Comparison of ENCODE assay signal across 9 cellular contexts in the genomic region with DNA sequence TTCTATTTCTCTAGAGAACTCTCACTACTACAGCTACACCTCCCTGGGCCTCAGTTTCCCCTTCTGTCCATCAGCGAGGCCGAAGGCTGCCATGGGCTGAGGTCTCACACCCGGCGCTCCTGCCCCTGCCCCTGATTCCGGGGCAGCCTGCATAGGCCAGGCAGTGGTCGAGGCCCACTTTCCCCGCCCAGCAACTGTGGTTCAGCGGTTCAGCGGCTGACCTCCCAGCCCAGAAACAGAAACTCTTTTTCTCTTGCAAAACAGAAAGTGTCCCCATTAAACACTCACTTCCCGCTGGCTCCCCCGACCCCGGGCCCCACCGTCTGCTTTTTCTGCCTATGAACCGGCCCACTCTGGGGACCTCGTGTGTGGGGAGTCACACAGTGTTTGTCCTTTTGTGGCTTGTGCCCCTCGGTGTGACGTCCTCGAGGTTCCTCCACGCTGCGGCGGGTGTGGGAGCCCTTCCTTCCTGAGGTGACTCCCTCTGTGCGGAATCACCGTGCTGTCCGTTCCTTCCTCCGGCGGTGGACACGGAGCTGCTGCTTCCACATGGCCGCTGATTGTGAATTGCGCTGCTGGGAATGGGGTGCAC. TPM values are rescaled to one million over a fixed set of nuclear protein-coding genes. Genes with fewer than 3 reads are reported as not detected.
DNase-seq lines count a peak whose midpoint lies in the region; ATAC-seq, FAIRE-seq and TF ChIP-seq lines count a peak whose summit lies in the region.
"Had no signal": no experiment of that assay in that cellular context is flagged by ENCODE, and none has a peak within 500 bp of the region (broad histone marks: within the 10 kb centered on the region; RNA-seq: fewer than 3 reads in every experiment).

No MANE protein-coding gene starts in this region.

- 3% methylated on average over 29 of the region's 29 CpGs for WGBS in GM12878 (ENCODE audit: insufficient coverage, insufficient replicate concordance, low lambda C conversion rate, missing lambda C conversion rate)

- POLR2A ChIA-PET in GM12878 (lab: Charles Lee), result no interaction called here

- peak overlapping the region; percentile 44 for H3K9ac ChIP-seq in GM12878 (ENCODE audit: control insufficient read depth, insufficient read depth, low read length)

- H3K27me3 Mint-ChIP-seq in natural killer cell (ENCODE audit: low read depth in 2 of 2), result peaks cover 21 to 22% of the 10 kb centered on the region in 2 donors

- RAD21 ChIA-PET in GM12878 (lab: Charles Lee; ENCODE audit: unreplicated experiment), result interaction anchor here (1.5 kb wide), 1 partner anchor 80 kb away, joined by 3 read pairs; no protein-coding TSS in a partner anchor

- TF ChIP-seq EP300 in GM12878 (IDR thresholded peaks at IDR 0.05; ENCODE audit: borderline replicate concordance in 1 of 2, control insufficient read depth in 1 of 2, low read depth in 2 of 2, low read length in 2 of 2), result no peak; a peak in 2 of 4 replicates

- H3K4me3 ChIP-seq in GM12878, result peak overlapping the region; percentile 43; the same call in 1 of the 2 replicates

- CTCF ChIA-PET in GM12878 (lab: Yijun Ruan, JAX), result no interaction called here

- H3K4me3 Mint-ChIP-seq in natural killer cell, result peak overlapping the region; percentile 93

- intact Hi-C loops in GM12878 (cut with micrococcal nuclease; ENCODE audit: unreplicated experiment), result loop anchor here (5.0 to 10.0 kb wide), 2 partner anchors 40 to 108 kb away; a partner anchor contains a TSS
- intact Hi-C loops in natural killer cell (cut with micrococcal nuclease), result loop anchor here (2.0 kb wide), 1 partner anchor 80 kb away; no protein-coding TSS in a partner anchor

- TF ChIP-seq POLR2A in GM12878 (IDR thresholded peaks at IDR 0.05; ENCODE audit: low read depth, low read length), result peak; percentile 40; the same call in 1 of the 2 replicates

- FAIRE-seq in GM12878 (lab: Jason Lieb, UNC), result peak; percentile 7
- FAIRE-seq: colon had no signal

- peaks cover 23% of the 10 kb centered on the region for H3K4me1 ChIP-seq in GM12878 (ENCODE audit: control insufficient read depth, insufficient read depth, low read length)

- H3K79me2 ChIP-seq in GM12878 (ENCODE audit: control insufficient read depth, insufficient read depth, low read length), result no peaks in the 10 kb centered on the region

- peaks cover 46 to 47% of the 10 kb centered on the region in 2 donors for H3K4me1 Mint-ChIP-seq in natural killer cell

- peak overlapping the region; percentile 58; the same call in 1 of the 2 replicates for H3K27ac ChIP-seq in GM12878 (ENCODE audit: control insufficient read depth, insufficient read depth)

- peak; percentile 54 for ATAC-seq in GM19023 (IDR thresholded peaks at IDR 0.05; ENCODE audit: unreplicated experiment)
- ATAC-seq in GM12878, result peak; percentile 80
- ATAC-seq in natural killer cell, result peak; percentile 66 to 78 (median 71)

- no peaks in the 10 kb centered on the region for H3K9me3 Mint-ChIP-seq in natural killer cell

- no peak for TF ChIP-seq RAD21 in GM12878 (IDR thresholded peaks at IDR 0.05; ENCODE audit: insufficient read depth, low read depth, low read length)

- DNase-seq in NOMO-1 treated with DMSO at 0.1 percent for 48 hours (lab: John Stamatoyannopoulos, UW; ENCODE audit: unreplicated experiment) (peak; percentile 80), GM12878 (ENCODE audit: low read depth, low spot score) (no peak), natural killer cell (peak; percentile 61), SW480 (ENCODE audit: low spot score) (no peak), SW 1271 (lab: John Stamatoyannopoulos, UW) (no peak), AG08395 (ENCODE audit: low spot score) (no peak), COR-L47 (lab: John Stamatoyannopoulos, UW) (no peak)

- H3K36me3 ChIP-seq in GM12878 (ENCODE audit: control insufficient read depth in 2 of 2, insufficient read depth in 2 of 2, low read length in 1 of 2), result no peaks in the 10 kb centered on the region

- no peaks in the 10 kb centered on the region; a peak in 1 of 4 replicates for H3K27me3 ChIP-seq in GM12878 (replicated peaks in 1 of 2; ENCODE audit: control insufficient read depth in 2 of 2, insufficient read depth in 2 of 2, low read length in 1 of 2)

- no peaks in the 10 kb centered on the region for H4K20me1 ChIP-seq in GM12878 (ENCODE audit: control insufficient read depth, insufficient read depth)

- no peaks in the 10 kb centered on the region for H3K9me3 ChIP-seq in GM12878 (replicated peaks; ENCODE audit: control insufficient read depth, insufficient read depth, low read length)

- peak overlapping the region; percentile 96 for H3K4me2 ChIP-seq in GM12878 (ENCODE audit: control insufficient read depth, insufficient read depth)

- H2AFZ ChIP-seq in GM12878 (ENCODE audit: control insufficient read depth, low read depth, low read length), result peak overlapping the region; percentile 89

- BruUV-seq in GM12878 (replicated peaks; lab: Mats Ljungman, UMichigan), result no TSS peak

- no peaks in the 10 kb centered on the region for H3K36me3 Mint-ChIP-seq in natural killer cell

- TF ChIP-seq CTCF in GM12878 (IDR thresholded peaks at IDR 0.05 in 2 of 3, conservative IDR thresholded peaks at IDR 0.05 in 1 of 3; ENCODE audit: control insufficient read depth in 2 of 3, extremely low read depth in 1 of 3, insufficient read depth in 1 of 3, low read depth in 3 of 3, low read length in 3 of 3) (no peak), natural killer cell (IDR thresholded peaks at IDR 0.05) (no peak)

- SMC1A ChIA-PET in GM12878 (lab: Charles Lee; ENCODE audit: uncharacterized antibody, unreplicated experiment), result no interaction called here

- H3K27ac Mint-ChIP-seq in natural killer cell, result peak overlapping the region; percentile 92

- in situ Hi-C loops in GM12878 (cut with MboI), result no loop called here

TF ChIP-seq in GM12878, 131 proteins besides CTCF, POLR2A, EP300 and RAD21 (continues in another document):
- TF ChIP-seq ZNF384 (IDR thresholded peaks at IDR 0.05; ENCODE audit: borderline replicate concordance, low read depth, low read length) (no peak), BHLHE40 (IDR thresholded peaks at IDR 0.05; ENCODE audit: borderline replicate concordance in 1 of 2, low read depth in 2 of 2, low read length in 1 of 2) (peak; percentile 32 to 56; a peak in 1 of 4 replicates)

RNA-seq across cellular contexts. Expression of a gene that starts 16.0 kb away (rescaled TPM):
- total RNA-seq in GM12878 (2013; cell fraction: nucleolus; rRNA removed), result 10.1 and 11.8 TPM in 2 replicates
- total RNA-seq in GM12878 (2014; rRNA removed), result 3.7 and 3.9 TPM in 2 replicates
- 1.1 and 1.5 TPM in 2 replicates for total RNA-seq in GM12878 (2014; rRNA removed; fragmentation: Illumina TruSeq; extraction: Trizol)
- 3.6 and 4.0 TPM in 2 replicates for total RNA-seq in GM12878 (2021)
- 1.2 TPM for polyA plus RNA-seq in GM12878 (2011; ENCODE audit: low read depth)
- polyA plus RNA-seq in GM12878 (2011; rRNA removed), result 3.8 and 6.4 TPM in 2 replicates
- polyA plus RNA-seq in GM12878 (2011; cell fraction: cytosol; rRNA removed), result 11.9 and 20.2 TPM in 2 replicates
- polyA plus RNA-seq in GM12878 (2011; cell fraction: nucleus; rRNA removed), result 23.7 and 25.2 TPM in 2 replicates
- polyA plus RNA-seq in GM12878 (2012), result 5.5 and 7.3 TPM in 2 replicates
- 0.62 TPM in 1 of 2 replicates, not detected in the other for polyA plus RNA-seq in GM12878 (2014; fragmentation: Illumina TruSeq; extraction: Trizol)
- not detected for polyA plus RNA-seq in GM12878 (2014; fragmentation: Nextera tagmentation; extraction: Ambion mirVana)
- 4.2 and 4.6 TPM in 2 replicates for polyA plus RNA-seq in GM12878 (2014; rRNA removed)
- 1 to 10 TPM; 1.4 to 1.9 TPM for polyA plus RNA-seq in GM12878 (2016; fragmentation: Nextera tagmentation; extraction: Ambion mirVana)
- 2.3 and 12.1 TPM in 2 replicates for polyA minus RNA-seq in GM12878 (2011; rRNA and poly(A)+ RNA removed)
- polyA minus RNA-seq in GM12878 (2011; cell fraction: cytosol; rRNA and poly(A)+ RNA removed), result 5.8 and 7.2 TPM in 2 replicates
- polyA minus RNA-seq in GM12878 (2011; cell fraction: nucleus; rRNA and poly(A)+ RNA removed), result 3.0 and 4.2 TPM in 2 replicates
- total RNA-seq in natural killer cell, result under 1 TPM in 1 of 3 donors, not detected in 2; 0.45 TPM

RNA-seq across cellular contexts. Expression of a gene that starts 26.8 kb away (rescaled TPM):
- not detected in 2 replicates for total RNA-seq in GM12878 (2013; cell fraction: nucleolus; rRNA removed)
- total RNA-seq in GM12878 (2014; rRNA removed) (not detected in 2 replicates), GM12878 (2014; rRNA removed; fragmentation: Illumina TruSeq; extraction: Trizol) (not detected in 2 replicates), GM12878 (2021) (not detected in 2 replicates), natural killer cell (1 to 10 TPM in 1 of 3 donors, under 1 TPM in 2; 0.47 to 1.7 (median 0.68) TPM)
- polyA plus RNA-seq in GM12878 (2011; ENCODE audit: low read depth), result not detected
- polyA plus RNA-seq in GM12878 (2011; rRNA removed) (not detected in 2 replicates), GM12878 (2014; fragmentation: Illumina TruSeq; extraction: Trizol) (not detected in 2 replicates), GM12878 (2014; fragmentation: Nextera tagmentation; extraction: Ambion mirVana) (not detected), GM12878 (2014; rRNA removed) (0.05 TPM in 1 of 2 replicates, not detected in the other), GM12878 (2016; fragmentation: Nextera tagmentation; extraction: Ambion mirVana) (not detected)
- not detected in 2 replicates for polyA plus RNA-seq in GM12878 (2011; cell fraction: cytosol; rRNA removed)
- 0.07 and 0.09 TPM in 2 replicates for polyA plus RNA-seq in GM12878 (2011; cell fraction: nucleus; rRNA removed)
- 0.15 and 0.17 TPM in 2 replicates for polyA plus RNA-seq in GM12878 (2012)
- not detected in 2 replicates for polyA minus RNA-seq in GM12878 (2011; rRNA and poly(A)+ RNA removed)
- not detected in 2 replicates for polyA minus RNA-seq in GM12878 (2011; cell fraction: cytosol; rRNA and poly(A)+ RNA removed)
- not detected in 2 replicates for polyA minus RNA-seq in GM12878 (2011; cell fraction: nucleus; rRNA and poly(A)+ RNA removed)

RNA-seq across cellular contexts. Expression of a gene that starts 33.7 kb away (rescaled TPM):
- 1.1 and 1.3 TPM in 2 replicates for total RNA-seq in GM12878 (2013; cell fraction: nucleolus; rRNA removed)
- total RNA-seq in GM12878 (2014; rRNA removed), result 0.05 and 0.06 TPM in 2 replicates
- total RNA-seq in GM12878 (2014; rRNA removed; fragmentation: Illumina TruSeq; extraction: Trizol), result 0.05 TPM in 1 of 2 replicates, not detected in the other
- total RNA-seq in GM12878 (2021), result 0.28 and 0.98 TPM in 2 replicates
- polyA plus RNA-seq in GM12878 (2011; ENCODE audit: low read depth), result not detected
- not detected in 2 replicates for polyA plus RNA-seq in GM12878 (2011; rRNA removed)
- 0.06 and 0.12 TPM in 2 replicates for polyA plus RNA-seq in GM12878 (2011; cell fraction: cytosol; rRNA removed)
- polyA plus RNA-seq in GM12878 (2011; cell fraction: nucleus; rRNA removed), result 0.24 and 0.32 TPM in 2 replicates
- polyA plus RNA-seq in GM12878 (2012), result 0.31 and 0.56 TPM in 2 replicates
- 0.01 TPM in 1 of 2 replicates, not detected in the other for polyA plus RNA-seq in GM12878 (2014; fragmentation: Illumina TruSeq; extraction: Trizol)
- not detected for polyA plus RNA-seq in GM12878 (2014; fragmentation: Nextera tagmentation; extraction: Ambion mirVana)
- polyA plus RNA-seq in GM12878 (2014; rRNA removed), result 0.08 and 0.14 TPM in 2 replicates
- polyA plus RNA-seq in GM12878 (2016; fragmentation: Nextera tagmentation; extraction: Ambion mirVana), result under 1 TPM in 1 of 2 experiments, not detected in 1; 0.23 TPM
- 0.05 TPM in 1 of 2 replicates, not detected in the other for polyA minus RNA-seq in GM12878 (2011; rRNA and poly(A)+ RNA removed)
- not detected in 2 replicates for polyA minus RNA-seq in GM12878 (2011; cell fraction: cytosol; rRNA and poly(A)+ RNA removed)
- 0.86 TPM in 1 of 2 replicates, not detected in the other for polyA minus RNA-seq in GM12878 (2011; cell fraction: nucleus; rRNA and poly(A)+ RNA removed)
- 1 to 10 TPM in 2 of 3 donors, under 1 TPM in 1; 0.39 to 6.6 (median 2.2) TPM for total RNA-seq in natural killer cell

Comparison
In these comparisons a context has a peak if more than half of its experiments do, and no peak if none do; other contexts are left out.
1. DNase-seq: peak in NOMO-1 treated with DMSO at 0.1 percent for 48 hours (single experiment) and natural killer cell (single experiment); none in GM12878 (single experiment), SW480 (single experiment), SW 1271 (0 of 2), AG08395 (single experiment) and COR-L47 (single experiment).
2. Peak in every context shown above with its lines, with median percentiles within 50 percentile points of each other: ATAC-seq.